In the genomic region with DNA sequence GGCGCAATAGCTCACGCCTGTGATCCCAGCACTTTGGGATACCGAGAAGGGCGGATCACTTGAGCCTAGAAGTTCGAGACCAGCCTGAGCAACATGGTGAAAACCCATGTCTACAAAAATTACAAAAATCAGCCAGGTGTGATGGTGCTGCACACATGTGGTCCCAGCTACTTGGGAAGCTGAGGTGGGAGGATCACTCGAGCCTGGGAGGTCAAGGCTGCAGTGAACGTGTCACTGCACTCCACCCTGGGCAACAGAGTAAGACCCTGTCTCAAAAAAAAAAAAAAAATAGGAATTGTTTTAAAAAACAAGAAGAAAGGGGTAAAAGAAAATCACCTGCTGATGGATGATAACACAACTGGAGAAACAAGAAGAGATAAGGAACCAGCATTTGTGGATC, we compare ENCODE assay signal across 6 cellular contexts.
"Had no signal": no experiment of that assay in that cellular context is flagged by ENCODE, and none has a peak within 500 bp of the region (broad histone marks: within the 10 kb centered on the region; RNA-seq: fewer than 3 reads in every experiment).

No MANE protein-coding gene starts in this region.

- H3K4me3 ChIP-seq: K562 had no signal

- H3K4me3 Mint-ChIP-seq: H9 had no signal

- ATAC-seq: K562 had no signal

- DNase-seq: GOT3, H9, HCEC 1CT, IMR-90, KG1 had no signal
